26 cellular contexts compared by ENCODE assay signal in the genomic region with DNA sequence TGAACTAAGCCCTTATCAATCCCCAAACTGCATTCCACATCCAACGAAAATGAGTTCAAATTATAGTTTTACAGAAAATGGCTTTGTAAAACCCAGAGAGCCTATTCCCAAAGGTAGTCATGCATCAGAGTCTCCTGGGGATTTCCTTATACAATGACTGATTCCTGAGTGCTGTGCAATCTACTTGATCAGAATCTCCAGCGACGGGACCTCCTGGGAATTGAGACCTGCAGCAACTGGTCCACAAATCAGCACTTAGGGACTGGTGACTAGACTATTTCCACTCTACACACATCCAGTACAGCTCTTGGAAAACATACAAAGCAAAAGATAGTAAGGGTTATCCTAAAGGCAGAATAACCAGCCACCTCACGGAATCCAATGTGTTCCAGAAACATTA.
"Had no signal": no experiment of that assay in that cellular context is flagged by ENCODE, and none has a peak within 500 bp of the region (broad histone marks: within the 10 kb centered on the region; RNA-seq: fewer than 3 reads in every experiment).

No MANE protein-coding gene starts in this region.

- H3K36me3 ChIP-seq: esophagus muscularis mucosa, gastroesophageal sphincter, heart right ventricle, left lung, neural progenitor cell, prostate gland, sigmoid colon, stomach, tibial artery had no signal

- H3K4me3 Mint-ChIP-seq: mesothelial cell of epicardium; naive B cell; nephron; neural progenitor cell; stimulated activated effector memory CD8-positive, alpha-beta T cell treated with anti-CD3 and anti-CD28 coated beads, Interleukin-12 subunit alpha, Interleukin-12 subunit beta, amount 100 ng/mL, for 72 hours; type B pancreatic cell had no signal

- H3K9me3 Mint-ChIP-seq: mesothelial cell of epicardium, naive B cell, nephron had no signal

- ATAC-seq: foreskin keratinocyte; gastroesophageal sphincter; heart right ventricle; left cardiac atrium; left lung; mucosa of descending colon; right cardiac atrium; stimulated activated effector memory CD8-positive, alpha-beta T cell treated with anti-CD3 and anti-CD28 coated beads, Interleukin-12 subunit alpha, Interleukin-12 subunit beta, amount 100 ng/mL, for 72 hours had no signal

- H3K27ac ChIP-seq: esophagus muscularis mucosa, foreskin keratinocyte, gastroesophageal sphincter, heart right ventricle, left lung, neural progenitor cell, parathyroid adenoma, prostate gland, sigmoid colon, stomach, tibial artery had no signal

- H3K4me3 ChIP-seq: esophagus muscularis mucosa, gastroesophageal sphincter, heart right ventricle, left lung, mucosa of descending colon, neural progenitor cell, prostate gland, sigmoid colon, stomach, tibial artery had no signal

- H3K4me1 ChIP-seq: esophagus muscularis mucosa, foreskin keratinocyte, gastroesophageal sphincter, heart right ventricle, left lung, neural progenitor cell, parathyroid adenoma, prostate gland, sigmoid colon, stomach, tibial artery had no signal

- H3K27me3 ChIP-seq: esophagus muscularis mucosa, foreskin keratinocyte, gastroesophageal sphincter, heart right ventricle, left lung, neural progenitor cell, sigmoid colon, stomach, tibial artery had no signal

- H3K27ac Mint-ChIP-seq: mesothelial cell of epicardium; nephron; neural progenitor cell; stimulated activated effector memory CD8-positive, alpha-beta T cell treated with anti-CD3 and anti-CD28 coated beads, Interleukin-12 subunit alpha, Interleukin-12 subunit beta, amount 100 ng/mL, for 72 hours; type B pancreatic cell had no signal

- H3K27me3 Mint-ChIP-seq: naive B cell had no signal

- DNase-seq: dermis blood vessel endothelial cell; effector memory CD4-positive, alpha-beta T cell; foreskin keratinocyte; heart right ventricle; hippocampal formation; left cardiac atrium; left lung; mesenchymal stem cell; mucosa of descending colon; naive B cell; right cardiac atrium; sigmoid colon; stimulated activated CD4-positive, alpha-beta T cell treated with anti-CD3 and anti-CD28 coated beads, Interleukin-2, amount 100 ng/mL, for 24 hours; stimulated activated CD4-positive, alpha-beta T cell treated with anti-CD3 and anti-CD28 coated beads, Interleukin-4, amount 100 ng/mL, for 24 hours; stimulated activated naive CD4-positive, alpha-beta T cell treated with Interleukin-2 at 50 U/mL for 16 hours; stomach; tibial artery had no signal

- H3K36me3 Mint-ChIP-seq: mesothelial cell of epicardium; naive B cell; neural progenitor cell; stimulated activated effector memory CD8-positive, alpha-beta T cell treated with anti-CD3 and anti-CD28 coated beads, Interleukin-12 subunit alpha, Interleukin-12 subunit beta, amount 100 ng/mL, for 72 hours had no signal

- H3K9me3 ChIP-seq: esophagus muscularis mucosa, gastroesophageal sphincter, heart right ventricle, left lung, mucosa of descending colon, prostate gland, sigmoid colon, stomach, tibial artery had no signal

- H3K4me1 Mint-ChIP-seq: mesothelial cell of epicardium, naive B cell, nephron had no signal
